In genomic region chr7:82624965-82625364, GRCh38 we compare ENCODE assay signal across 22 cellular contexts.
DNase-seq lines count a peak whose midpoint lies in the region; ATAC-seq, FAIRE-seq and TF ChIP-seq lines count a peak whose summit lies in the region.
"Had no signal": no experiment of that assay in that cellular context is flagged by ENCODE, and none has a peak within 500 bp of the region (broad histone marks: within the 10 kb centered on the region; RNA-seq: fewer than 3 reads in every experiment).

No MANE protein-coding gene starts in this region.

- H3K9me2 ChIP-seq in GM23248 (ENCODE audit: insufficient read depth): no peaks in the 10 kb centered on the region

- H2BK12ac ChIP-seq in trophoblast cell (ENCODE audit: low read length): no peak overlapping the region

- H4K20me1 ChIP-seq in GM23248 (ENCODE audit: insufficient read depth) (no peaks in the 10 kb centered on the region), fibroblast of lung (ENCODE audit: control insufficient read depth, extremely low read depth, insufficient read depth, low read length) (no peaks in the 10 kb centered on the region)

- FAIRE-seq in TTC549 (lab: Jason Lieb, UNC) (peak; percentile 89), small intestine (lab: Jason Lieb, UNC) (peak; percentile 55)
- FAIRE-seq: H54, HTR-8/SVneo had no signal

- H4K8ac ChIP-seq in trophoblast cell (ENCODE audit: low read depth, low read length): no peak overlapping the region

- H2BK5ac ChIP-seq in trophoblast cell (ENCODE audit: low read depth, low read length, poor library complexity): no peak overlapping the region

- H3K9ac ChIP-seq in GM23248 (peak overlapping the region; percentile 32; the same call in 1 of the 2 replicates), fibroblast of lung (ENCODE audit: insufficient read depth, low read length) (no peak overlapping the region), trophoblast cell (ENCODE audit: low read length) (no peak overlapping the region)

- H3K4me3 Mint-ChIP-seq in activated CD8-positive, alpha-beta T cell treated with anti-CD3 and anti-CD28 coated beads for 36 hours: no peak overlapping the region

- no peaks in the 10 kb centered on the region for H3K27me3 Mint-ChIP-seq in activated CD8-positive, alpha-beta T cell treated with anti-CD3 and anti-CD28 coated beads for 36 hours

- TF ChIP-seq CTCF in fibroblast of lung (conservative IDR thresholded peaks at IDR 0.05 in 1 of 2, IDR thresholded peaks at IDR 0.05 in 1 of 2; ENCODE audit: low read depth in 1 of 2, low read length in 2 of 2): no peak
- TF ChIP-seq CTCF in activated CD8-positive, alpha-beta T cell treated with anti-CD3 and anti-CD28 coated beads for 36 hours (IDR thresholded peaks at IDR 0.05): no peak

- H3K27ac ChIP-seq in GM23248 (peak overlapping the region; percentile 92), fibroblast of lung (ENCODE audit: insufficient read depth, low read length) (peak overlapping the region; percentile 69), small intestine (ENCODE audit: low read depth in 1 of 2, low read length in 1 of 2) (no peak overlapping the region), trophoblast cell (ENCODE audit: low read depth, low read length) (no peak overlapping the region)
- H3K27ac ChIP-seq: PC-9 had no signal

- no peak overlapping the region for H2AK5ac ChIP-seq in trophoblast cell (ENCODE audit: low read length)

- H2BK120ac ChIP-seq in trophoblast cell (ENCODE audit: insufficient read depth, low read length, poor library complexity): no peak overlapping the region

- no peak for DNase-seq in GM23248
- no peak for DNase-seq in fibroblast of lung (ENCODE audit: low read depth in 2 of 2)
- DNase-seq in small intestine: no peak
- no peak for DNase-seq in activated CD8-positive, alpha-beta T cell treated with anti-CD3 and anti-CD28 coated beads for 36 hours
- DNase-seq in NCI-H1105 treated with DMSO at 0.1 percent for 48 hours (lab: John Stamatoyannopoulos, UW): no peak
- DNase-seq in trophoblast cell: no peak
- DNase-seq: ACHN, Calu3, DMS79 treated with DMSO at 0.1 percent for 48 hours, KBM-7, MV-4-11, NCI-H1105, NCI-H146, NCI-H2029, NCI-H526 treated with DMSO at 0.1 percent for 48 hours, PC-9, Right ventricle myocardium superior, RPMI8226 had no signal

- peaks cover 10% of the 10 kb centered on the region; the same call in 1 of the 2 replicates for H3F3A ChIP-seq in GM23248 (ENCODE audit: insufficient read depth)

- no peak overlapping the region for H4K12ac ChIP-seq in trophoblast cell (ENCODE audit: low read depth, low read length)

- no peak overlapping the region for H3K27ac Mint-ChIP-seq in activated CD8-positive, alpha-beta T cell treated with anti-CD3 and anti-CD28 coated beads for 36 hours

- no peaks in the 10 kb centered on the region for H3K9me3 Mint-ChIP-seq in activated CD8-positive, alpha-beta T cell treated with anti-CD3 and anti-CD28 coated beads for 36 hours

- H3K23ac ChIP-seq in trophoblast cell (ENCODE audit: low read length): no peak overlapping the region

- CTCF ChIA-PET in activated CD8-positive, alpha-beta T cell treated with anti-CD3 and anti-CD28 coated beads for 36 hours (lab: Charles Lee): interaction anchor here (1.5 kb wide), 2 partner anchors 20 to 104 kb away, joined by 3 to 5 read pairs; no protein-coding TSS in a partner anchor

- H3K9me3 ChIP-seq in GM23248 (ENCODE audit: low read depth) (no peaks in the 10 kb centered on the region), fibroblast of lung (ENCODE audit: control insufficient read depth, insufficient read depth, low read depth, low read length) (no peaks in the 10 kb centered on the region), small intestine (ENCODE audit: control insufficient read depth, low read depth) (no peaks in the 10 kb centered on the region), trophoblast cell (ENCODE audit: insufficient read depth, low read depth, low read length) (no peaks in the 10 kb centered on the region)

- no peaks in the 10 kb centered on the region for H3K79me2 ChIP-seq in GM23248 (ENCODE audit: insufficient read depth)
- no peaks in the 10 kb centered on the region for H3K79me2 ChIP-seq in fibroblast of lung (ENCODE audit: control insufficient read depth, insufficient read depth, low read length)
- no peaks in the 10 kb centered on the region for H3K79me2 ChIP-seq in trophoblast cell (ENCODE audit: control insufficient read depth, insufficient read depth, low read length, poor library complexity)

- H3K4me2 ChIP-seq in GM23248 (ENCODE audit: unreplicated experiment) (peak overlapping the region; percentile 31), fibroblast of lung (ENCODE audit: extremely low read depth, insufficient read depth, low read length) (no peak overlapping the region), trophoblast cell (ENCODE audit: low read length) (no peak overlapping the region)
- H3K4me2 ChIP-seq: PC-9 had no signal

- H3K18ac ChIP-seq in trophoblast cell (ENCODE audit: low read length): no peak overlapping the region

- no peaks in the 10 kb centered on the region for H3K27me3 ChIP-seq in GM23248 (replicated peaks; ENCODE audit: insufficient read depth)
- no peaks in the 10 kb centered on the region for H3K27me3 ChIP-seq in fibroblast of lung (ENCODE audit: control insufficient read depth, insufficient read depth, low read length)
- H3K27me3 ChIP-seq in small intestine (ENCODE audit: control insufficient read depth in 2 of 2, insufficient read depth in 2 of 2, low read length in 2 of 2): no peaks in the 10 kb centered on the region
- H3K27me3 ChIP-seq in trophoblast cell (ENCODE audit: insufficient read depth, low read length): no peaks in the 10 kb centered on the region

- no peak overlapping the region for H3K14ac ChIP-seq in trophoblast cell (ENCODE audit: low read length)

- peaks cover 23% of the 10 kb centered on the region for H3K4me1 ChIP-seq in GM23248 (ENCODE audit: insufficient read depth)
- peaks cover 9% of the 10 kb centered on the region for H3K4me1 ChIP-seq in fibroblast of lung (ENCODE audit: control insufficient read depth, extremely low read depth, insufficient read depth, low read length)
- no peaks in the 10 kb centered on the region for H3K4me1 ChIP-seq in small intestine (ENCODE audit: control insufficient read depth in 2 of 2, insufficient read depth in 1 of 2, low read depth in 1 of 2, low read length in 1 of 2)
- H3K4me1 ChIP-seq in trophoblast cell (ENCODE audit: control insufficient read depth in 1 of 2, insufficient read depth in 2 of 2, low read length in 2 of 2): no peaks in the 10 kb centered on the region

- no peak overlapping the region for H4K91ac ChIP-seq in trophoblast cell (ENCODE audit: low read depth, low read length)

- no peak for ATAC-seq in GM21786 (IDR thresholded peaks at IDR 0.05; ENCODE audit: unreplicated experiment)
- ATAC-seq in activated CD8-positive, alpha-beta T cell treated with anti-CD3 and anti-CD28 coated beads for 36 hours: no peak

- H3K4ac ChIP-seq in trophoblast cell (ENCODE audit: low read depth, low read length): no peak overlapping the region

- H3K36me3 Mint-ChIP-seq in activated CD8-positive, alpha-beta T cell treated with anti-CD3 and anti-CD28 coated beads for 36 hours (ENCODE audit: low read depth): no peaks in the 10 kb centered on the region

- in situ Hi-C loops in GM23248 (cut with MboI): no loop called here

- intact Hi-C loops in activated CD8-positive, alpha-beta T cell treated with anti-CD3 and anti-CD28 coated beads for 36 hours (cut with micrococcal nuclease): no loop called here

- H2AFZ ChIP-seq in GM23248: no peak overlapping the region
- no peak overlapping the region for H2AFZ ChIP-seq in fibroblast of lung (ENCODE audit: low read length)
- H2AFZ ChIP-seq in trophoblast cell (ENCODE audit: insufficient read depth, low read length, poor library complexity): no peak overlapping the region

- H3K36me3 ChIP-seq in GM23248 (ENCODE audit: low read depth): no peaks in the 10 kb centered on the region
- H3K36me3 ChIP-seq in fibroblast of lung (ENCODE audit: control insufficient read depth, insufficient read depth, low read length): no peaks in the 10 kb centered on the region
- H3K36me3 ChIP-seq in small intestine (ENCODE audit: control insufficient read depth in 2 of 2, insufficient read depth in 2 of 2, low read length in 2 of 2): no peaks in the 10 kb centered on the region
- no peaks in the 10 kb centered on the region for H3K36me3 ChIP-seq in trophoblast cell (ENCODE audit: control insufficient read depth in 1 of 2, insufficient read depth in 2 of 2, low read length in 2 of 2)

- 24 to 26% methylated on average over 1 of the region's 1 CpG for WGBS in GM23248 (ENCODE audit: low coverage in 1 of 2, low lambda C conversion rate in 2 of 2, missing lambda C conversion rate in 2 of 2), 2 experiments
- 69 to 88% (median 75%) methylated on average over 1 of the region's 1 CpG for WGBS in small intestine, 3 donors
- WGBS in trophoblast cell (ENCODE audit: extremely low coverage, insufficient coverage, insufficient read length): no CpG with 5 or more reads among the region's 1 CpG

- no peaks in the 10 kb centered on the region for H3K79me1 ChIP-seq in trophoblast cell (ENCODE audit: low read length)

- H3K4me3 ChIP-seq in GM23248: no peak overlapping the region
- no peak overlapping the region for H3K4me3 ChIP-seq in fibroblast of lung (replicated peaks in 1 of 4; ENCODE audit: control extremely low read depth in 1 of 4, insufficient read depth in 1 of 4, low read depth in 3 of 4, low read length in 4 of 4)
- H3K4me3 ChIP-seq in small intestine (ENCODE audit: low read depth in 1 of 2, low read length in 2 of 2): no peak overlapping the region
- no peak overlapping the region for H3K4me3 ChIP-seq in trophoblast cell (ENCODE audit: low read depth, low read length)
- H3K4me3 ChIP-seq: PC-9 had no signal

- H3K4me1 Mint-ChIP-seq in activated CD8-positive, alpha-beta T cell treated with anti-CD3 and anti-CD28 coated beads for 36 hours (ENCODE audit: low read depth): no peaks in the 10 kb centered on the region

- POLR2A ChIA-PET in activated CD8-positive, alpha-beta T cell treated with anti-CD3 and anti-CD28 coated beads for 36 hours (lab: Charles Lee): interaction anchor here (0.6 kb wide), 1 partner anchor 25 kb away, joined by 3 read pairs; no protein-coding TSS in a partner anchor

Comparison
In these comparisons a context has a peak if more than half of its experiments do, and no peak if none do; other contexts are left out.
1. H3K27ac ChIP-seq: peak in GM23248 (single experiment) and fibroblast of lung (single experiment); none in small intestine (0 of 2) and trophoblast cell (single experiment).